1 cellular context compared by ENCODE assay signal in genomic region chr15:66679657-66680108, GRCh38.
TF ChIP-seq lines count a peak whose summit lies in the region.

No MANE protein-coding gene starts in this region.

TF ChIP-seq in K562, 482 proteins besides CTCF, POLR2A, EP300 and RAD21 (continued from another document and continues in another):
- TF ChIP-seq, protein P1, sequence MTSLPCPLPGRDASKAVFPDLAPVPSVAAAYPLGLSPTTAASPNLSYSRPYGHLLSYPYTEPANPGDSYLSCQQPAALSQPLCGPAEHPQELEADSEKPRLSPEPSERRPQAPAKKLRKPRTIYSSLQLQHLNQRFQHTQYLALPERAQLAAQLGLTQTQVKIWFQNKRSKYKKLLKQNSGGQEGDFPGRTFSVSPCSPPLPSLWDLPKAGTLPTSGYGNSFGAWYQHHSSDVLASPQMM (CRISPR knock-in tag; IDR thresholded peaks at IDR 0.05): no peak
- no peak for TF ChIP-seq PHF20 (IDR thresholded peaks at IDR 0.05; ENCODE audit: partially characterized antibody)
- no peak for TF ChIP-seq ZKSCAN3 (CRISPR knock-in tag; IDR thresholded peaks at IDR 0.05)
- peak; percentile 87; the same call in 1 of the 2 replicates for TF ChIP-seq TARDBP (IDR thresholded peaks at IDR 0.05)
- no peak for TF ChIP-seq ZNF586 (CRISPR knock-in tag; conservative IDR thresholded peaks at IDR 0.05)
- 0 out of 4 replicates have a peak, but pooled peaks of 1 of the 2 experiments have one; percentile 50 for TF ChIP-seq SRF (CRISPR knock-in tag; IDR thresholded peaks at IDR 0.05)
- TF ChIP-seq FOXM1 (IDR thresholded peaks at IDR 0.05; ENCODE audit: low read depth): peak; percentile 92
- TF ChIP-seq FOXM1 (CRISPR knock-in tag; IDR thresholded peaks at IDR 0.05; ENCODE audit: low read depth): 0 out of 2 replicates have a peak, but pooled peaks have one; percentile 3
- TF ChIP-seq NBN (IDR thresholded peaks at IDR 0.05; ENCODE audit: low read depth): peak; percentile 94
- TF ChIP-seq MYC (IDR thresholded peaks at IDR 0.05; ENCODE audit: low read depth, low read length): peak; percentile 62
- no peak for TF ChIP-seq MYC (CRISPR knock-in tag; IDR thresholded peaks at IDR 0.05; ENCODE audit: borderline replicate concordance, low read depth)
- no peak for TF ChIP-seq E2F3 (CRISPR knock-in tag; IDR thresholded peaks at IDR 0.05)
- TF ChIP-seq ETS2 (tag; IDR thresholded peaks at IDR 0.05; ENCODE audit: borderline replicate concordance, poor library complexity, severe bottlenecking): no peak
- no peak for TF ChIP-seq HOMEZ (CRISPR knock-in tag; IDR thresholded peaks at IDR 0.05)
- peak; percentile 58; the same call in 1 of the 2 replicates for TF ChIP-seq ZNF668 (CRISPR knock-in tag; IDR thresholded peaks at IDR 0.05)
- TF ChIP-seq NELFE (IDR thresholded peaks at IDR 0.05; ENCODE audit: insufficient read depth, insufficient read length): no peak
- no peak for TF ChIP-seq MED1 (CRISPR knock-in tag; IDR thresholded peaks at IDR 0.05; ENCODE audit: borderline replicate concordance)
- TF ChIP-seq, protein P2, sequence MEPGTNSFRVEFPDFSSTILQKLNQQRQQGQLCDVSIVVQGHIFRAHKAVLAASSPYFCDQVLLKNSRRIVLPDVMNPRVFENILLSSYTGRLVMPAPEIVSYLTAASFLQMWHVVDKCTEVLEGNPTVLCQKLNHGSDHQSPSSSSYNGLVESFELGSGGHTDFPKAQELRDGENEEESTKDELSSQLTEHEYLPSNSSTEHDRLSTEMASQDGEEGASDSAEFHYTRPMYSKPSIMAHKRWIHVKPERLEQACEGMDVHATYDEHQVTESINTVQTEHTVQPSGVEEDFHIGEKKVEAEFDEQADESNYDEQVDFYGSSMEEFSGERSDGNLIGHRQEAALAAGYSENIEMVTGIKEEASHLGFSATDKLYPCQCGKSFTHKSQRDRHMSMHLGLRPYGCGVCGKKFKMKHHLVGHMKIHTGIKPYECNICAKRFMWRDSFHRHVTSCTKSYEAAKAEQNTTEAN (CRISPR knock-in tag; IDR thresholded peaks at IDR 0.05): no peak
- TF ChIP-seq TAF1 (IDR thresholded peaks at IDR 0.05; ENCODE audit: control insufficient read depth, extremely low read depth, insufficient read depth, low read length, severe bottlenecking): peak; percentile 37
- peak; percentile 33 for TF ChIP-seq PRDM10 (IDR thresholded peaks at IDR 0.05; ENCODE audit: partially characterized antibody)
- no peak for TF ChIP-seq KDM5B (IDR thresholded peaks at IDR 0.05; ENCODE audit: insufficient replicate concordance, low read depth, low read length)
- TF ChIP-seq NFIX (CRISPR knock-in tag; IDR thresholded peaks at IDR 0.05; ENCODE audit: low read depth): no peak
- TF ChIP-seq ADNP (tag; IDR thresholded peaks at IDR 0.05): no peak
- TF ChIP-seq SAFB2 (IDR thresholded peaks at IDR 0.05; ENCODE audit: borderline replicate concordance, low read depth, low read length, severe bottlenecking): no peak
- TF ChIP-seq ZNF785 (CRISPR knock-in tag; IDR thresholded peaks at IDR 0.05): no peak
- TF ChIP-seq KLF1 (tag; IDR thresholded peaks at IDR 0.05): no peak
- no peak for TF ChIP-seq ZNF263 (CRISPR knock-in tag; IDR thresholded peaks at IDR 0.05; ENCODE audit: borderline replicate concordance)
- TF ChIP-seq CAMTA2 (CRISPR knock-in tag; conservative IDR thresholded peaks at IDR 0.05): no peak
- TF ChIP-seq, protein P3, sequence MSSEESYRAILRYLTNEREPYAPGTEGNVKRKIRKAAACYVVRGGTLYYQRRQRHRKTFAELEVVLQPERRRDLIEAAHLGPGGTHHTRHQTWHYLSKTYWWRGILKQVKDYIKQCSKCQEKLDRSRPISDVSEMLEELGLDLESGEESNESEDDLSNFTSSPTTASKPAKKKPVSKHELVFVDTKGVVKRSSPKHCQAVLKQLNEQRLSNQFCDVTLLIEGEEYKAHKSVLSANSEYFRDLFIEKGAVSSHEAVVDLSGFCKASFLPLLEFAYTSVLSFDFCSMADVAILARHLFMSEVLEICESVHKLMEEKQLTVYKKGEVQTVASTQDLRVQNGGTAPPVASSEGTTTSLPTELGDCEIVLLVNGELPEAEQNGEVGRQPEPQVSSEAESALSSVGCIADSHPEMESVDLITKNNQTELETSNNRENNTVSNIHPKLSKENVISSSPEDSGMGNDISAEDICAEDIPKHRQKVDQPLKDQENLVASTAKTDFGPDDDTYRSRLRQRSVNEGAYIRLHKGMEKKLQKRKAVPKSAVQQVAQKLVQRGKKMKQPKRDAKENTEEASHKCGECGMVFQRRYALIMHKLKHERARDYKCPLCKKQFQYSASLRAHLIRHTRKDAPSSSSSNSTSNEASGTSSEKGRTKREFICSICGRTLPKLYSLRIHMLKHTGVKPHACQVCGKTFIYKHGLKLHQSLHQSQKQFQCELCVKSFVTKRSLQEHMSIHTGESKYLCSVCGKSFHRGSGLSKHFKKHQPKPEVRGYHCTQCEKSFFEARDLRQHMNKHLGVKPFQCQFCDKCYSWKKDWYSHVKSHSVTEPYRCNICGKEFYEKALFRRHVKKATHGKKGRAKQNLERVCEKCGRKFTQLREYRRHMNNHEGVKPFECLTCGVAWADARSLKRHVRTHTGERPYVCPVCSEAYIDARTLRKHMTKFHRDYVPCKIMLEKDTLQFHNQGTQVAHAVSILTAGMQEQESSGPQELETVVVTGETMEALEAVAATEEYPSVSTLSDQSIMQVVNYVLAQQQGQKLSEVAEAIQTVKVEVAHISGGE (CRISPR knock-in tag; IDR thresholded peaks at IDR 0.05): peak in 1 of 3 experiments; percentile 81; a peak in 2 of 6 replicates
- no peak for TF ChIP-seq POLR2AphosphoS2 (IDR thresholded peaks at IDR 0.05; ENCODE audit: low read length)
- TF ChIP-seq DNMT1 (IDR thresholded peaks at IDR 0.05): no peak
- TF ChIP-seq ZNF280B (CRISPR knock-in tag; IDR thresholded peaks at IDR 0.05): no peak
- no peak for TF ChIP-seq ZFPM2 (CRISPR knock-in tag; IDR thresholded peaks at IDR 0.05)
- TF ChIP-seq, protein P4, sequence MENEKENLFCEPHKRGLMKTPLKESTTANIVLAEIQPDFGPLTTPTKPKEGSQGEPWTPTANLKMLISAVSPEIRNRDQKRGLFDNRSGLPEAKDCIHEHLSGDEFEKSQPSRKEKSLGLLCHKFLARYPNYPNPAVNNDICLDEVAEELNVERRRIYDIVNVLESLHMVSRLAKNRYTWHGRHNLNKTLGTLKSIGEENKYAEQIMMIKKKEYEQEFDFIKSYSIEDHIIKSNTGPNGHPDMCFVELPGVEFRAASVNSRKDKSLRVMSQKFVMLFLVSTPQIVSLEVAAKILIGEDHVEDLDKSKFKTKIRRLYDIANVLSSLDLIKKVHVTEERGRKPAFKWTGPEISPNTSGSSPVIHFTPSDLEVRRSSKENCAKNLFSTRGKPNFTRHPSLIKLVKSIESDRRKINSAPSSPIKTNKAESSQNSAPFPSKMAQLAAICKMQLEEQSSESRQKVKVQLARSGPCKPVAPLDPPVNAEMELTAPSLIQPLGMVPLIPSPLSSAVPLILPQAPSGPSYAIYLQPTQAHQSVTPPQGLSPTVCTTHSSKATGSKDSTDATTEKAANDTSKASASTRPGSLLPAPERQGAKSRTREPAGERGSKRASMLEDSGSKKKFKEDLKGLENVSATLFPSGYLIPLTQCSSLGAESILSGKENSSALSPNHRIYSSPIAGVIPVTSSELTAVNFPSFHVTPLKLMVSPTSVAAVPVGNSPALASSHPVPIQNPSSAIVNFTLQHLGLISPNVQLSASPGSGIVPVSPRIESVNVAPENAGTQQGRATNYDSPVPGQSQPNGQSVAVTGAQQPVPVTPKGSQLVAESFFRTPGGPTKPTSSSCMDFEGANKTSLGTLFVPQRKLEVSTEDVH (IDR thresholded peaks at IDR 0.05; ENCODE audit: low read depth, partially characterized antibody): no peak
- peak; percentile 89 for TF ChIP-seq ZNF592 (IDR thresholded peaks at IDR 0.05)
- TF ChIP-seq ZNF133 (CRISPR knock-in tag; IDR thresholded peaks at IDR 0.05): no peak
- no peak for TF ChIP-seq RHOXF2B (CRISPR knock-in tag; conservative IDR thresholded peaks at IDR 0.05)
- no peak for TF ChIP-seq RBM34 (IDR thresholded peaks at IDR 0.05; ENCODE audit: borderline replicate concordance, insufficient read depth, low read length)
- TF ChIP-seq PTBP1 (IDR thresholded peaks at IDR 0.05; ENCODE audit: low read depth, low read length): no peak
- TF ChIP-seq CREB3L1 (IDR thresholded peaks at IDR 0.05; ENCODE audit: borderline replicate concordance, low read depth): peak; percentile 39; the same call in 1 of the 2 replicates
